8 cellular contexts compared by ENCODE assay signal in genomic region chr2:10120938-10121574, GRCh38. TPM values are rescaled to one million over a fixed set of nuclear protein-coding genes. Genes with fewer than 3 reads are reported as not detected.
DNase-seq lines count a peak whose midpoint lies in the region; FAIRE-seq and TF ChIP-seq lines count a peak whose summit lies in the region.

No MANE protein-coding gene starts in this region.

- H3K4me1 Mint-ChIP-seq in activated T-helper 2 cell treated with anti-CD3 and anti-CD28 coated beads, Interferon-gamma antibody, Interleukin-2, Interleukin-4, amounts not matched to agents 10 μg/mL and 5 μg/mL and 100 μg/mL, durations not matched to agents 14 hours and 24 hours and 36 hours (ENCODE audit: low read depth): peaks cover 35% of the 10 kb centered on the region

- peak overlapping the region; percentile 95 for H3K27ac ChIP-seq in KMS-11
- H3K27ac ChIP-seq in kidney (ENCODE audit: low read depth in 2 of 2, low read length in 2 of 2): peak overlapping the region; percentile 78 to 80
- peak overlapping the region; percentile 39 to 61 for H3K27ac ChIP-seq in tibial artery

- H3K27me3 ChIP-seq in KMS-11 (ENCODE audit: insufficient read depth, low read depth) (no peaks in the 10 kb centered on the region), tibial artery (peaks cover 0 to 19% of the 10 kb centered on the region in 2 donors)

- H3K9me3 Mint-ChIP-seq in activated T-helper 2 cell treated with anti-CD3 and anti-CD28 coated beads, Interferon-gamma antibody, Interleukin-2, Interleukin-4, amounts not matched to agents 10 μg/mL and 5 μg/mL and 100 μg/mL, durations not matched to agents 14 hours and 24 hours and 36 hours: no peaks in the 10 kb centered on the region

- peak overlapping the region; percentile 55 for H3K4me2 ChIP-seq in KMS-11

- intact Hi-C loops in activated T-helper 2 cell treated with anti-CD3 and anti-CD28 coated beads, Interferon-gamma antibody, Interleukin-2, Interleukin-4, amounts not matched to agents 10 μg/mL and 5 μg/mL and 100 μg/mL, durations not matched to agents 14 hours and 24 hours and 36 hours (cut with micrococcal nuclease): loop anchor here (1.0 to 5.0 kb wide), 7 partner anchors 78 to 699 kb away; partner anchors contain the start of genes CPSF3, IAH1, ITGB1BP1 and KLF11
- intact Hi-C loops in kidney (cut with DNase I) (no loop called here), tibial artery (cut with DNase I; ENCODE audit: low total_unique reads) (loop anchor here (5.0 kb wide), 1 partner anchor 286 kb away; no protein-coding TSS in a partner anchor)

- H3K4me3 Mint-ChIP-seq in activated T-helper 2 cell treated with anti-CD3 and anti-CD28 coated beads, Interferon-gamma antibody, Interleukin-2, Interleukin-4, amounts not matched to agents 10 μg/mL and 5 μg/mL and 100 μg/mL, durations not matched to agents 14 hours and 24 hours and 36 hours (ENCODE audit: low read depth): peak overlapping the region; percentile 99

- H3K36me3 Mint-ChIP-seq in activated T-helper 2 cell treated with anti-CD3 and anti-CD28 coated beads, Interferon-gamma antibody, Interleukin-2, Interleukin-4, amounts not matched to agents 10 μg/mL and 5 μg/mL and 100 μg/mL, durations not matched to agents 14 hours and 24 hours and 36 hours (ENCODE audit: low read depth): peaks cover 49% of the 10 kb centered on the region

- no peak for TF ChIP-seq CTCF in KMS-11 (conservative IDR thresholded peaks at IDR 0.05; ENCODE audit: low read depth, low read length)
- TF ChIP-seq CTCF in kidney (IDR thresholded peaks at IDR 0.05; ENCODE audit: borderline replicate concordance, extremely low read depth, insufficient read depth): no peak
- TF ChIP-seq CTCF in tibial artery (IDR thresholded peaks at IDR 0.05): no peak

- peaks cover 4% of the 10 kb centered on the region for H4K20me1 ChIP-seq in KMS-11 (ENCODE audit: insufficient read depth)

- peak; percentile 61 for DNase-seq in ELR (ENCODE audit: low read depth)
- no peak for DNase-seq in activated T-helper 2 cell treated with anti-CD3 and anti-CD28 coated beads, Interferon-gamma antibody, Interleukin-2, Interleukin-4, amounts not matched to agents 10 μg/mL and 5 μg/mL and 100 μg/mL, durations not matched to agents 14 hours and 24 hours and 36 hours (ENCODE audit: low spot score)
- no peak for DNase-seq in kidney
- DNase-seq in tibial artery: no peak
- DNase-seq in HTR-8/SVneo (ENCODE audit: insufficient read length, low spot score): no peak
- no peak for DNase-seq in CD1c-positive myeloid dendritic cell (ENCODE audit: extremely low spot score)
- no peak for DNase-seq in SHP77 (lab: John Stamatoyannopoulos, UW)

- H3K9me3 ChIP-seq in kidney (ENCODE audit: control insufficient read depth in 1 of 2, low read length in 2 of 2) (no peaks in the 10 kb centered on the region), tibial artery (no peaks in the 10 kb centered on the region)

- peaks cover 53% of the 10 kb centered on the region for H3K79me2 ChIP-seq in KMS-11 (ENCODE audit: insufficient read depth, low read depth)

- no peaks in the 10 kb centered on the region for H3K27me3 Mint-ChIP-seq in activated T-helper 2 cell treated with anti-CD3 and anti-CD28 coated beads, Interferon-gamma antibody, Interleukin-2, Interleukin-4, amounts not matched to agents 10 μg/mL and 5 μg/mL and 100 μg/mL, durations not matched to agents 14 hours and 24 hours and 36 hours (ENCODE audit: low read depth)

- H2AFZ ChIP-seq in KMS-11 (ENCODE audit: low read depth): no peak overlapping the region

- H3K4me3 ChIP-seq in KMS-11 (IDR thresholded peaks at IDR 0.05; ENCODE audit: insufficient read depth, low read depth, low read length) (peak overlapping the region; percentile 80), kidney (ENCODE audit: low read length in 2 of 2) (peak overlapping the region; percentile 68 to 88), tibial artery (peak overlapping the region; percentile 57 to 61)

- H3K9ac ChIP-seq in KMS-11: peak overlapping the region; percentile 97
- H3K9ac ChIP-seq in kidney (ENCODE audit: low read length in 2 of 2): peak overlapping the region; percentile 17 to 66

- H3K27ac Mint-ChIP-seq in activated T-helper 2 cell treated with anti-CD3 and anti-CD28 coated beads, Interferon-gamma antibody, Interleukin-2, Interleukin-4, amounts not matched to agents 10 μg/mL and 5 μg/mL and 100 μg/mL, durations not matched to agents 14 hours and 24 hours and 36 hours: peak overlapping the region; percentile 94

- peaks cover 30% of the 10 kb centered on the region for H3K4me1 ChIP-seq in KMS-11 (ENCODE audit: low read depth, poor library complexity, severe bottlenecking)
- H3K4me1 ChIP-seq in kidney (ENCODE audit: control insufficient read depth in 1 of 2, insufficient read depth in 1 of 2, low read depth in 1 of 2, low read length in 2 of 2): peaks cover 4 to 15% of the 10 kb centered on the region in 2 donors
- H3K4me1 ChIP-seq in tibial artery: peaks cover 0 to 38% (median 26%) of the 10 kb centered on the region in 4 donors

- FAIRE-seq in kidney (lab: Jason Lieb, UNC) (no peak), HTR-8/SVneo (lab: Jason Lieb, UNC) (no peak)

- H3K36me3 ChIP-seq in KMS-11 (ENCODE audit: insufficient read depth) (peaks cover 10% of the 10 kb centered on the region; the same call in 1 of the 2 replicates), kidney (ENCODE audit: control insufficient read depth in 1 of 2, insufficient read depth in 2 of 2, low read length in 2 of 2) (no peaks in the 10 kb centered on the region), tibial artery (no peaks in the 10 kb centered on the region)

RNA-seq across cellular contexts. Expression of gene RRM2, which starts 1.5 kb away (rescaled TPM):
- 374 TPM in 2 replicates for total RNA-seq in activated T-helper 2 cell treated with anti-CD3 and anti-CD28 coated beads, Interferon-gamma antibody, Interleukin-2, Interleukin-4, amounts not matched to agents 10 μg/mL and 5 μg/mL and 100 μg/mL, durations not matched to agents 14 hours and 24 hours and 36 hours
- total RNA-seq in kidney: 5.5 TPM
- polyA plus RNA-seq in kidney (ENCODE audit: insufficient read depth, low read depth, low replicate concordance): 3.6 TPM

RNA-seq across cellular contexts. Expression of gene CYS1, which starts 40.8 kb away (rescaled TPM):
- 0.78 and 0.89 TPM in 2 replicates for total RNA-seq in activated T-helper 2 cell treated with anti-CD3 and anti-CD28 coated beads, Interferon-gamma antibody, Interleukin-2, Interleukin-4, amounts not matched to agents 10 μg/mL and 5 μg/mL and 100 μg/mL, durations not matched to agents 14 hours and 24 hours and 36 hours
- total RNA-seq in kidney: 245 TPM
- 276 TPM for polyA plus RNA-seq in kidney (ENCODE audit: insufficient read depth, low read depth, low replicate concordance)

Comparison
In these comparisons a context has a peak if more than half of its experiments do, and no peak if none do; other contexts are left out.
1. RNA of gene RRM2, which starts 1.5 kb away (total RNA-seq): 374 TPM in activated T-helper 2 cell treated with anti-CD3 and anti-CD28 coated beads, Interferon-gamma antibody, Interleukin-2, Interleukin-4, amounts not matched to agents 10 μg/mL and 5 μg/mL and 100 μg/mL, durations not matched to agents 14 hours and 24 hours and 36 hours; 5.5 TPM in kidney (single experiment); every median in the first group is over 10 times any median in the second.
2. RNA of gene CYS1, which starts 40.8 kb away (total RNA-seq): 245 TPM in kidney (single experiment); 0.78 to 0.89 TPM in activated T-helper 2 cell treated with anti-CD3 and anti-CD28 coated beads, Interferon-gamma antibody, Interleukin-2, Interleukin-4, amounts not matched to agents 10 μg/mL and 5 μg/mL and 100 μg/mL, durations not matched to agents 14 hours and 24 hours and 36 hours; every median in the first group is over 100 times any median in the second.
3. Peak in every context shown above with its lines, with median percentiles within 50 percentile points of each other: H3K27ac ChIP-seq and H3K4me3 ChIP-seq.